Comparison of ENCODE assay signal across 8 cellular contexts in genomic region chr4:40194602-40195161, GRCh38.
A peak's percentile ranks its signal among the peaks of the same experiment; 100 is the strongest.
DNase-seq lines count a peak whose midpoint lies in the region; ATAC-seq lines count a peak whose summit lies in the region.

No MANE protein-coding gene starts in this region.

- ATAC-seq in HG03432 (IDR thresholded peaks at IDR 0.05; ENCODE audit: unreplicated experiment), result peak; percentile 15
- ATAC-seq in HG03565 (IDR thresholded peaks at IDR 0.05; ENCODE audit: unreplicated experiment), result no peak

- no peaks in the 10 kb centered on the region for H3K36me3 ChIP-seq in mucosa of stomach (ENCODE audit: control insufficient read depth, insufficient read depth, low read length)

- H3K4me1 Mint-ChIP-seq in activated naive CD4-positive, alpha-beta T cell treated with anti-CD3 and anti-CD28 coated beads, Interleukin-2, amount 50 U/mL, for 24 hours, result peaks cover 68% of the 10 kb centered on the region

- H3K9me3 Mint-ChIP-seq in activated naive CD4-positive, alpha-beta T cell treated with anti-CD3 and anti-CD28 coated beads, Interleukin-2, amount 50 U/mL, for 24 hours, result no peaks in the 10 kb centered on the region

- H3K9me3 ChIP-seq in mucosa of stomach (ENCODE audit: control insufficient read depth, low read length), result no peaks in the 10 kb centered on the region

- no peaks in the 10 kb centered on the region for H3K27me3 Mint-ChIP-seq in activated naive CD4-positive, alpha-beta T cell treated with anti-CD3 and anti-CD28 coated beads, Interleukin-2, amount 50 U/mL, for 24 hours

- peak; percentile 30 for DNase-seq in CD1c-positive myeloid dendritic cell (ENCODE audit: extremely low spot score)
- no peak for DNase-seq in NCI-H510A treated with DMSO at 0.1 percent for 48 hours (lab: John Stamatoyannopoulos, UW)
- DNase-seq in kidney tubule cell (ENCODE audit: low spot score), result no peak
- no peak for DNase-seq in NK-92 treated with Interleukin-12 subunit alpha and Interleukin-12 subunit beta, amount 100 ng/mL, for 24 hours (lab: John Stamatoyannopoulos, UW)

- H3K4me1 ChIP-seq in mucosa of stomach (ENCODE audit: control insufficient read depth, insufficient read depth, low read length), result peaks cover 50% of the 10 kb centered on the region

- peak overlapping the region; percentile 99 for H3K4me3 Mint-ChIP-seq in activated naive CD4-positive, alpha-beta T cell treated with anti-CD3 and anti-CD28 coated beads, Interleukin-2, amount 50 U/mL, for 24 hours

- peak overlapping the region; percentile 60 for H3K9ac ChIP-seq in mucosa of stomach (ENCODE audit: low read length)

- H3K36me3 Mint-ChIP-seq in activated naive CD4-positive, alpha-beta T cell treated with anti-CD3 and anti-CD28 coated beads, Interleukin-2, amount 50 U/mL, for 24 hours, result peaks cover 14% of the 10 kb centered on the region

- H3K27ac Mint-ChIP-seq in activated naive CD4-positive, alpha-beta T cell treated with anti-CD3 and anti-CD28 coated beads, Interleukin-2, amount 50 U/mL, for 24 hours, result peak overlapping the region; percentile 98

- no peaks in the 10 kb centered on the region for H3K27me3 ChIP-seq in mucosa of stomach (ENCODE audit: control insufficient read depth, insufficient read depth, low read length)

- no peak overlapping the region for H3K4me3 ChIP-seq in mucosa of stomach (ENCODE audit: low read length)
